Comparison of ENCODE assay signal across 6 cellular contexts in genomic region chr1:150256549-150257341, GRCh38. TPM values are rescaled to one million over a fixed set of nuclear protein-coding genes. Genes with fewer than 3 reads are reported as not detected.
DNase-seq lines count a peak whose midpoint lies in the region; ATAC-seq and TF ChIP-seq lines count a peak whose summit lies in the region.

No MANE protein-coding gene starts in this region.

- H3K79me2 ChIP-seq in SK-N-SH (ENCODE audit: insufficient read depth), result no peaks in the 10 kb centered on the region

- TF ChIP-seq EP300 in SK-N-SH (IDR thresholded peaks at IDR 0.05; ENCODE audit: borderline replicate concordance in 1 of 2, low read depth in 1 of 2, low read length in 1 of 2), result no peak

- H2AFZ ChIP-seq in SK-N-SH (ENCODE audit: low read depth), result peak overlapping the region; percentile 81

- H3K4me3 ChIP-seq in SK-N-SH (ENCODE audit: low read depth in 2 of 2, low read length in 1 of 2), result no peak overlapping the region
- peak overlapping the region in 3 of 5 donors; percentile 5 to 73 (median 13) for H3K4me3 ChIP-seq in subcutaneous abdominal adipose tissue (ENCODE audit: low read depth in 1 of 5, low read length in 5 of 5)

- H3K9me3 ChIP-seq in SK-N-SH (no peaks in the 10 kb centered on the region), subcutaneous abdominal adipose tissue (ENCODE audit: control insufficient read depth in 5 of 5, low read length in 5 of 5) (no peaks in the 10 kb centered on the region)

- H4K20me1 ChIP-seq in SK-N-SH (ENCODE audit: insufficient read depth), result no peaks in the 10 kb centered on the region

- no peak for TF ChIP-seq RAD21 in SK-N-SH (IDR thresholded peaks at IDR 0.05; ENCODE audit: low read length)

- DNase-seq in SK-N-SH, result no peak
- DNase-seq in head of caudate nucleus, result peak; percentile 49 to 91 (median 78)
- DNase-seq in GF-D8 (lab: John Stamatoyannopoulos, UW), result no peak
- DNase-seq in KG1 (lab: John Stamatoyannopoulos, UW), result no peak

- TF ChIP-seq CTCF in SK-N-SH (IDR thresholded peaks at IDR 0.05), result no peak

- peaks cover 17 to 21% of the 10 kb centered on the region in 2 experiments; a peak in 3 of 4 replicates for H3K4me1 ChIP-seq in SK-N-SH (ENCODE audit: control insufficient read depth in 1 of 2, insufficient read depth in 2 of 2, low read depth in 1 of 2, low read length in 1 of 2)
- peaks cover 3 to 15% (median 13%) of the 10 kb centered on the region in 5 donors for H3K4me1 ChIP-seq in subcutaneous abdominal adipose tissue (ENCODE audit: control insufficient read depth in 5 of 5, insufficient read depth in 5 of 5, low read length in 5 of 5)

- peak overlapping the region; percentile 51; the same call in 1 of the 2 replicates for H3K4me2 ChIP-seq in SK-N-SH

- H3K9ac ChIP-seq in SK-N-SH (no peak overlapping the region), subcutaneous abdominal adipose tissue (ENCODE audit: low read length in 5 of 5) (peak overlapping the region in 2 of 5 donors; percentile 16 to 42)

- H3F3A ChIP-seq in SK-N-SH (replicated peaks; ENCODE audit: insufficient read depth), result peaks cover 12% of the 10 kb centered on the region

- H3K27me3 ChIP-seq in SK-N-SH (ENCODE audit: insufficient read depth) (no peaks in the 10 kb centered on the region), subcutaneous abdominal adipose tissue (ENCODE audit: control insufficient read depth in 5 of 5, insufficient read depth in 4 of 5, low read length in 5 of 5) (peaks cover 23 to 32% (median 30%) of the 10 kb centered on the region in 5 donors)

- POLR2A ChIA-PET in SK-N-SH (lab: Yijun Ruan, JAX), result interaction anchor here (0.7 to 1.5 kb wide), 4 partner anchors 12 to 107 kb away, joined by 3 to 4 read pairs (median 4); partner anchors contain the start of genes APH1A and RPRD2

- H3K9me2 ChIP-seq in SK-N-SH, result no peaks in the 10 kb centered on the region

- intact Hi-C loops in head of caudate nucleus (cut with DNase I), result loop anchor here (2.0 kb wide), 1 partner anchor 22 kb away; no protein-coding TSS in a partner anchor

- ATAC-seq in SK-N-SH treated with all-trans-retinoic acid at 6 μM for 48 hours, result no peak

- CTCF ChIA-PET in SK-N-SH (lab: Yijun Ruan, JAX), result interaction anchor here (0.6 to 8.7 kb wide), 42 partner anchors 8 to 875 kb away, joined by 3 to 110 read pairs (median 4); partner anchors contain the start of genes APH1A, C1orf54, C1orf56 and CIART

- H3K36me3 ChIP-seq in SK-N-SH (replicated peaks in 1 of 2; ENCODE audit: control insufficient read depth in 1 of 2, insufficient read depth in 2 of 2, low read length in 1 of 2) (no peaks in the 10 kb centered on the region), subcutaneous abdominal adipose tissue (ENCODE audit: control insufficient read depth in 5 of 5, insufficient read depth in 5 of 5, low read length in 5 of 5) (no peaks in the 10 kb centered on the region)

- 86% methylated on average over 13 of the region's 14 CpGs for WGBS in SK-N-SH (ENCODE audit: low lambda C conversion rate)

- H3K27ac ChIP-seq in SK-N-SH (ENCODE audit: low read depth in 2 of 2, low read length in 1 of 2) (peak overlapping the region; percentile 65 to 81; a peak in 2 of 4 replicates), subcutaneous abdominal adipose tissue (ENCODE audit: low read depth, low read length) (no peak overlapping the region)

TF ChIP-seq in SK-N-SH, 30 proteins besides CTCF, POLR2A, EP300 and RAD21:
- TF ChIP-seq POLR2AphosphoS5 (IDR thresholded peaks at IDR 0.05; ENCODE audit: low read depth, low read length), result no peak
- TF ChIP-seq SMC3 (IDR thresholded peaks at IDR 0.05; ENCODE audit: low read depth, low read length), result no peak
- TF ChIP-seq SIN3A (IDR thresholded peaks at IDR 0.05; ENCODE audit: borderline replicate concordance, low read depth, low read length), result no peak
- no peak for TF ChIP-seq MEF2A (IDR thresholded peaks at IDR 0.05; ENCODE audit: borderline replicate concordance, low read depth)

TF ChIP-seq in SK-N-SH treated with all-trans-retinoic acid at 6 μM for 48 hours, 23 proteins besides CTCF, POLR2A, EP300 and RAD21:
- no peak for TF ChIP-seq OSR1 (CRISPR knock-in tag; IDR thresholded peaks at IDR 0.05)
- TF ChIP-seq SNAI2 (CRISPR knock-in tag; IDR thresholded peaks at IDR 0.05), result no peak
- TF ChIP-seq ZFP30 (CRISPR knock-in tag; IDR thresholded peaks at IDR 0.05), result no peak
- TF ChIP-seq ISL1 (CRISPR knock-in tag; IDR thresholded peaks at IDR 0.05), result no peak
- no peak for TF ChIP-seq ARNTL (CRISPR knock-in tag; IDR thresholded peaks at IDR 0.05; ENCODE audit: borderline replicate concordance, low read depth)
- TF ChIP-seq CREB5 (CRISPR knock-in tag; IDR thresholded peaks at IDR 0.05; ENCODE audit: low read depth), result no peak
- no peak for TF ChIP-seq PPARA (CRISPR knock-in tag; IDR thresholded peaks at IDR 0.05; ENCODE audit: borderline replicate concordance)
- no peak for TF ChIP-seq TSHZ2 (CRISPR knock-in tag; IDR thresholded peaks at IDR 0.05)
- TF ChIP-seq TOX (CRISPR knock-in tag; IDR thresholded peaks at IDR 0.05; ENCODE audit: borderline replicate concordance), result no peak

RNA-seq across cellular contexts. Expression of gene CA14, which starts 0.8 kb away (rescaled TPM):
- polyA plus RNA-seq in SK-N-SH (2012; rRNA removed), result 0.08 and 0.16 TPM in 2 replicates
- 0.10 and 0.13 TPM in 2 replicates for polyA plus RNA-seq in SK-N-SH (2012; cell fraction: cytosol; rRNA removed)
- polyA plus RNA-seq in SK-N-SH (2012; cell fraction: nucleus; rRNA removed), result 0.07 and 0.15 TPM in 2 replicates

RNA-seq across cellular contexts. Expression of gene APH1A, which starts 12.1 kb away (rescaled TPM):
- 175 and 232 TPM in 2 replicates for polyA plus RNA-seq in SK-N-SH (2012; rRNA removed)
- 141 and 194 TPM in 2 replicates for polyA plus RNA-seq in SK-N-SH (2012; cell fraction: cytosol; rRNA removed)
- polyA plus RNA-seq in SK-N-SH (2012; cell fraction: nucleus; rRNA removed), result 83.8 and 134 TPM in 2 replicates

RNA-seq across cellular contexts. Expression of gene C1orf54, which starts 15.8 kb away (rescaled TPM):
- polyA plus RNA-seq in SK-N-SH (2012; rRNA removed), result 18.0 and 25.7 TPM in 2 replicates
- polyA plus RNA-seq in SK-N-SH (2012; cell fraction: cytosol; rRNA removed), result 25.4 and 34.1 TPM in 2 replicates
- 5.4 and 9.7 TPM in 2 replicates for polyA plus RNA-seq in SK-N-SH (2012; cell fraction: nucleus; rRNA removed)

RNA-seq across cellular contexts. Expression of gene ANP32E, which starts 20.8 kb away (rescaled TPM):
- polyA plus RNA-seq in SK-N-SH (2012; rRNA removed), result 8.2 and 8.7 TPM in 2 replicates
- polyA plus RNA-seq in SK-N-SH (2012; cell fraction: cytosol; rRNA removed), result 15.8 and 22.2 TPM in 2 replicates
- 0.87 and 2.7 TPM in 2 replicates for polyA plus RNA-seq in SK-N-SH (2012; cell fraction: nucleus; rRNA removed)

RNA-seq across cellular contexts. Expression of gene CIART, which starts 25.6 kb away (rescaled TPM):
- polyA plus RNA-seq in SK-N-SH (2012; rRNA removed), result 3.2 and 4.4 TPM in 2 replicates
- polyA plus RNA-seq in SK-N-SH (2012; cell fraction: cytosol; rRNA removed), result 1.6 and 2.3 TPM in 2 replicates
- 6.7 and 7.9 TPM in 2 replicates for polyA plus RNA-seq in SK-N-SH (2012; cell fraction: nucleus; rRNA removed)

Comparison
In these comparisons a context has a peak if more than half of its experiments do, and no peak if none do; other contexts are left out.
1. DNase-seq: peak in head of caudate nucleus (42 of 42); none in SK-N-SH (single experiment), GF-D8 (single experiment) and KG1 (single experiment).
2. H3K4me3 ChIP-seq: peak in subcutaneous abdominal adipose tissue (3 of 5); none in SK-N-SH (0 of 2).